Comparison of ENCODE assay signal across 16 cellular contexts in genomic region chr14:103006106-103006505, GRCh38. TPM values are rescaled to one million over a fixed set of nuclear protein-coding genes. Genes with fewer than 3 reads are reported as not detected.
DNase-seq lines count a peak whose midpoint lies in the region; ATAC-seq and TF ChIP-seq lines count a peak whose summit lies in the region.
"Had no signal": no experiment of that assay in that cellular context is flagged by ENCODE, and none has a peak within 500 bp of the region (broad histone marks: within the 10 kb centered on the region; RNA-seq: fewer than 3 reads in every experiment).

No MANE protein-coding gene starts in this region.

- peak overlapping the region; percentile 6 for H3K23ac ChIP-seq in neuronal stem cell (ENCODE audit: low read depth, low read length, poor library complexity)

- TF ChIP-seq CTCF in RWPE2 (IDR thresholded peaks at IDR 0.05; ENCODE audit: poor library complexity, severe bottlenecking), result no peak
- no peak for TF ChIP-seq CTCF in dorsolateral prefrontal cortex (IDR thresholded peaks at IDR 0.05 in 54 of 56, conservative IDR thresholded peaks at IDR 0.05 in 2 of 56; ENCODE audit: low read depth in 1 of 56, partially characterized antibody in 56 of 56)

- H3K18ac ChIP-seq in neuronal stem cell (ENCODE audit: low read length), result no peak overlapping the region

- H3K14ac ChIP-seq in neuronal stem cell (ENCODE audit: low read length), result no peak overlapping the region

- H2AK5ac ChIP-seq in neuronal stem cell (ENCODE audit: low read depth, low read length), result no peak overlapping the region

- H3K9ac ChIP-seq in neuronal stem cell (ENCODE audit: low read depth, low read length, poor library complexity), result no peak overlapping the region
- H3K9ac ChIP-seq: BLaER1 treated with 17β-estradiol and CSF1 and Interleukin-3, amounts not matched to agents 10 nM and 100 nM had no signal

- no peak overlapping the region for H4K8ac ChIP-seq in neuronal stem cell (ENCODE audit: low read depth, low read length)

- peak; percentile 55 for DNase-seq in RWPE2 (ENCODE audit: low spot score)
- no peak for DNase-seq in dorsolateral prefrontal cortex
- DNase-seq in neuronal stem cell (ENCODE audit: low spot score), result no peak
- DNase-seq in substantia nigra (lab: John Stamatoyannopoulos, UW), result no peak
- DNase-seq in Ammon's horn (ENCODE audit: low spot score), result no peak
- DNase-seq in SHP77 treated with DMSO at 0.1 percent for 48 hours (lab: John Stamatoyannopoulos, UW), result no peak
- DNase-seq in NCI-H1436 treated with DMSO at 0.1 percent for 48 hours (lab: John Stamatoyannopoulos, UW), result no peak
- DNase-seq: 8988T; Calu3; CD8-positive, alpha-beta T cell; DMS79 treated with DMSO at 0.1 percent for 48 hours; GF-D8; IMR-90 had no signal

- H3K9me3 ChIP-seq in RWPE2 (ENCODE audit: severe bottlenecking) (no peaks in the 10 kb centered on the region), neuronal stem cell (replicated peaks in 1 of 2; ENCODE audit: control insufficient read depth in 2 of 2, insufficient read depth in 1 of 2, low read depth in 1 of 2, low read length in 2 of 2) (peaks cover 0 to 1% of the 10 kb centered on the region in 2 donors)
- H3K9me3 ChIP-seq: BLaER1 treated with 17β-estradiol and CSF1 and Interleukin-3, amounts not matched to agents 10 nM and 100 nM; HAP-1 had no signal

- no peak overlapping the region for H3K27ac ChIP-seq in RWPE2 (ENCODE audit: poor library complexity, severe bottlenecking)
- H3K27ac ChIP-seq in dorsolateral prefrontal cortex, result peak overlapping the region in 55 of 59 donors; percentile 3 to 99 (median 93)
- H3K27ac ChIP-seq in neuronal stem cell (replicated peaks; ENCODE audit: low read length), result no peak overlapping the region
- H3K27ac ChIP-seq in substantia nigra (ENCODE audit: low read depth, low read length, poor library complexity, severe bottlenecking), result peak overlapping the region; percentile 66
- H3K27ac ChIP-seq: BLaER1 treated with 17β-estradiol and CSF1 and Interleukin-3, amounts not matched to agents 10 nM and 100 nM had no signal

- H4K91ac ChIP-seq in neuronal stem cell (ENCODE audit: low read depth, low read length, poor library complexity), result no peak overlapping the region

- peaks cover 7% of the 10 kb centered on the region for H3K4me1 ChIP-seq in RWPE2 (ENCODE audit: insufficient read depth, poor library complexity, severe bottlenecking)
- H3K4me1 ChIP-seq in neuronal stem cell (ENCODE audit: control insufficient read depth in 2 of 2, insufficient read depth in 1 of 2, low read depth in 1 of 2, low read length in 2 of 2), result peaks cover 0 to 2% of the 10 kb centered on the region in 2 donors
- H3K4me1 ChIP-seq: HAP-1 had no signal

- no peak overlapping the region for H2BK12ac ChIP-seq in neuronal stem cell (ENCODE audit: low read length)

- H3K27me3 ChIP-seq in RWPE2 (ENCODE audit: insufficient read depth, poor library complexity, severe bottlenecking) (no peaks in the 10 kb centered on the region), dorsolateral prefrontal cortex (no peaks in the 10 kb centered on the region), neuronal stem cell (ENCODE audit: control insufficient read depth in 3 of 3, insufficient read depth in 3 of 3, low read depth in 1 of 3, low read length in 3 of 3) (no peaks in the 10 kb centered on the region)
- H3K27me3 ChIP-seq: BLaER1 treated with 17β-estradiol and CSF1 and Interleukin-3, amounts not matched to agents 10 nM and 100 nM had no signal

- H3K4me2 ChIP-seq in neuronal stem cell (ENCODE audit: insufficient read depth, low read length, poor library complexity, severe bottlenecking), result no peak overlapping the region
- H3K4me2 ChIP-seq: BLaER1 treated with 17β-estradiol and CSF1 and Interleukin-3, amounts not matched to agents 10 nM and 100 nM had no signal

- no CpG with 5 or more reads among the region's 8 CpGs for WGBS in neuronal stem cell (ENCODE audit: extremely low coverage in 2 of 2, insufficient read length in 2 of 2, insufficient replicate concordance in 1 of 2), 2 donors

- H2BK5ac ChIP-seq in neuronal stem cell (ENCODE audit: low read length), result no peak overlapping the region

- H3K79me1 ChIP-seq in neuronal stem cell (ENCODE audit: low read depth, low read length), result peaks cover 9% of the 10 kb centered on the region

- H2BK120ac ChIP-seq in neuronal stem cell (ENCODE audit: low read depth, low read length), result no peak overlapping the region

- no peak overlapping the region for H2AFZ ChIP-seq in neuronal stem cell (ENCODE audit: low read length)

- H3K4ac ChIP-seq in neuronal stem cell (ENCODE audit: low read length), result no peak overlapping the region

- ATAC-seq in RWPE2 (ENCODE audit: low read depth) (no peak), GM21825 (IDR thresholded peaks at IDR 0.05; ENCODE audit: unreplicated experiment) (no peak)
- ATAC-seq: CD8-positive, alpha-beta T cell had no signal

- H3K36me3 ChIP-seq in RWPE2 (ENCODE audit: low read depth), result peaks cover 80% of the 10 kb centered on the region
- peaks cover 9 to 82% of the 10 kb centered on the region in 2 donors for H3K36me3 ChIP-seq in neuronal stem cell (replicated peaks in 1 of 2; ENCODE audit: control insufficient read depth in 2 of 2, insufficient read depth in 2 of 2, low read length in 2 of 2)

- intact Hi-C loops in dorsolateral prefrontal cortex (cut with DNase I), result loop anchor here (5.0 kb wide), 1 partner anchor 51 kb away; the partner anchor contains the start of gene CDC42BPB (in 2 of the 2)

- H2BK15ac ChIP-seq in neuronal stem cell (ENCODE audit: low read length), result no peak overlapping the region

- H3K4me3 ChIP-seq in RWPE2 (ENCODE audit: severe bottlenecking) (no peak overlapping the region), dorsolateral prefrontal cortex (no peak overlapping the region), neuronal stem cell (ENCODE audit: low read length in 2 of 2) (no peak overlapping the region)
- H3K4me3 ChIP-seq: BLaER1 treated with 17β-estradiol and CSF1 and Interleukin-3, amounts not matched to agents 10 nM and 100 nM; HAP-1 had no signal

RNA-seq across cellular contexts. Expression of gene CDC42BPB, which starts 51.2 kb away (rescaled TPM):
- 100 to 1,000 TPM; 112 to 178 (median 140) TPM for total RNA-seq in dorsolateral prefrontal cortex
- polyA plus RNA-seq in neuronal stem cell (2013, experiment 1 of 2), result 44.7 TPM
- polyA plus RNA-seq in neuronal stem cell (2013, experiment 2 of 2), result 45.1 TPM

Comparison
In these comparisons a context has a peak if more than half of its experiments do, and no peak if none do; other contexts are left out.
1. H3K27ac ChIP-seq: peak in dorsolateral prefrontal cortex (55 of 59) and substantia nigra (single experiment); none in RWPE2 (single experiment) and neuronal stem cell (single experiment).